ENCODE assay signal across 14 cellular contexts in genomic region chr5:128965638-128966302, GRCh38. TPM values are rescaled to one million over a fixed set of nuclear protein-coding genes. Genes with fewer than 3 reads are reported as not detected.
A peak's percentile ranks its signal among the peaks of the same experiment; 100 is the strongest.
DNase-seq lines count a peak whose midpoint lies in the region; ATAC-seq, FAIRE-seq and TF ChIP-seq lines count a peak whose summit lies in the region.
"Had no signal": no experiment of that assay in that cellular context is flagged by ENCODE, and none has a peak within 500 bp of the region (broad histone marks: within the 10 kb centered on the region; RNA-seq: fewer than 3 reads in every experiment).

No MANE protein-coding gene starts in this region.

- no peak overlapping the region for H2BK5ac ChIP-seq in neuronal stem cell (ENCODE audit: low read length)

- FAIRE-seq in astrocyte (lab: Jason Lieb, UNC), result no peak

- H3K14ac ChIP-seq in neuronal stem cell (ENCODE audit: low read length), result no peak overlapping the region

- no peak overlapping the region for H3K4ac ChIP-seq in neuronal stem cell (ENCODE audit: low read length)

- H3K9me3 ChIP-seq in astrocyte (ENCODE audit: insufficient read depth, low read depth, low read length) (no peaks in the 10 kb centered on the region), heart left ventricle (peaks cover 0 to 7% (median 0%) of the 10 kb centered on the region in 12 donors), neuronal stem cell (replicated peaks in 1 of 2; ENCODE audit: control insufficient read depth in 2 of 2, insufficient read depth in 1 of 2, low read depth in 1 of 2, low read length in 2 of 2) (peaks cover 0 to 3% of the 10 kb centered on the region in 2 donors), tibial artery (peaks cover 0 to under 1% (median 0%) of the 10 kb centered on the region in 3 donors)

- H4K20me1 ChIP-seq in astrocyte (ENCODE audit: insufficient read depth, low read length), result no peaks in the 10 kb centered on the region

- H3K4me2 ChIP-seq in astrocyte (ENCODE audit: low read length) (peak overlapping the region; percentile 87), neuronal stem cell (ENCODE audit: insufficient read depth, low read length, poor library complexity, severe bottlenecking) (peak overlapping the region; percentile 78)

- H3K4me3 Mint-ChIP-seq in CD14-positive monocyte (peak overlapping the region; percentile 39 to 54), astrocyte (ENCODE audit: unreplicated experiment) (peak overlapping the region; percentile 75)
- H3K4me3 Mint-ChIP-seq in effector memory CD8-positive, alpha-beta T cell, result no peak overlapping the region
- H3K4me3 Mint-ChIP-seq: memory B cell, T-helper 17 cell had no signal

- no peak overlapping the region for H4K8ac ChIP-seq in neuronal stem cell (ENCODE audit: low read depth, low read length)

- H2AFZ ChIP-seq in astrocyte (ENCODE audit: low read depth, low read length), result peak overlapping the region; percentile 84
- H2AFZ ChIP-seq in neuronal stem cell (ENCODE audit: low read length), result peak overlapping the region; percentile 83

- H3K4me1 ChIP-seq in astrocyte (ENCODE audit: insufficient read depth, low read length), result no peaks in the 10 kb centered on the region
- H3K4me1 ChIP-seq in heart left ventricle, result peaks cover 0 to 8% (median 0%) of the 10 kb centered on the region in 12 donors
- no peaks in the 10 kb centered on the region for H3K4me1 ChIP-seq in neuronal stem cell (ENCODE audit: control insufficient read depth in 2 of 2, insufficient read depth in 1 of 2, low read depth in 1 of 2, low read length in 2 of 2)
- H3K4me1 ChIP-seq in tibial artery, result peaks cover 0 to 6% (median 0%) of the 10 kb centered on the region in 4 donors

- no peak overlapping the region for H2BK15ac ChIP-seq in neuronal stem cell (ENCODE audit: low read length)

- no peak overlapping the region for H2BK120ac ChIP-seq in neuronal stem cell (ENCODE audit: low read depth, low read length)

- H3K4me3 ChIP-seq in astrocyte (ENCODE audit: insufficient read depth, low read depth, low read length) (peak overlapping the region; percentile 56), heart left ventricle (peak overlapping the region; percentile 25 to 65 (median 58)), neuronal stem cell (ENCODE audit: low read length in 2 of 2) (peak overlapping the region in 1 of 2 donors; percentile 92), tibial artery (no peak overlapping the region)

- no peak overlapping the region for H2AK5ac ChIP-seq in neuronal stem cell (ENCODE audit: low read depth, low read length)

- H3K9ac ChIP-seq in astrocyte (ENCODE audit: low read length) (no peak overlapping the region), neuronal stem cell (ENCODE audit: low read depth, low read length, poor library complexity) (no peak overlapping the region)

- no peak for DNase-seq in CD14-positive monocyte (ENCODE audit: low spot score)
- DNase-seq in astrocyte (ENCODE audit: low read depth), result no peak
- DNase-seq in heart left ventricle, result peak in 1 of 5 donors; percentile 25
- DNase-seq in neuronal stem cell (ENCODE audit: low spot score), result no peak
- DNase-seq in globus pallidus (ENCODE audit: low spot score), result no peak
- no peak for DNase-seq in effector memory CD8-positive, alpha-beta T cell
- no peak for DNase-seq in tibial artery
- DNase-seq: ACHN; activated T-cell treated with anti-CD3 and anti-CD28 coated beads, Interleukin-2, amount 50 U/mL, for 48 hours; effector memory CD4-positive, alpha-beta T cell; GF-D8; T-helper 17 cell had no signal

- H3K18ac ChIP-seq in neuronal stem cell (ENCODE audit: low read length), result peak overlapping the region; percentile 24

- WGBS in heart left ventricle, 4 donors, result 18 to 34% (median 24%) methylated on average over 8 to 24 of the region's 24 CpGs
- WGBS in neuronal stem cell (ENCODE audit: extremely low coverage in 2 of 2, insufficient read length in 2 of 2, insufficient replicate concordance in 1 of 2), 2 donors, result no CpG with 5 or more reads among the region's 24 CpGs

- H3K79me2 ChIP-seq in astrocyte (ENCODE audit: insufficient read depth, low read length), result no peaks in the 10 kb centered on the region

- intact Hi-C loops in CD14-positive monocyte (cut with micrococcal nuclease) (no loop called here), heart left ventricle (cut with DNase I) (loop anchor here in 3 of 10 donors (2.0 to 5.0 kb wide), 3 partner anchors 38 to 43 kb away; no protein-coding TSS in a partner anchor), tibial artery (cut with DNase I; ENCODE audit: low total_unique reads) (no loop called here)

- H3K27me3 ChIP-seq in astrocyte (ENCODE audit: insufficient read depth, low read length), result peaks cover 4% of the 10 kb centered on the region
- H3K27me3 ChIP-seq in heart left ventricle, result peaks cover 0 to 16% (median 0%) of the 10 kb centered on the region in 9 donors
- peaks cover 0 to 41% (median 11%) of the 10 kb centered on the region in 3 experiments for H3K27me3 ChIP-seq in neuronal stem cell (ENCODE audit: control insufficient read depth in 3 of 3, insufficient read depth in 3 of 3, low read depth in 1 of 3, low read length in 3 of 3)
- H3K27me3 ChIP-seq in tibial artery, result peaks cover 0 to 18% of the 10 kb centered on the region in 2 donors

- H3K27me3 Mint-ChIP-seq in CD14-positive monocyte (ENCODE audit: low read depth in 3 of 3) (peaks cover 18 to 27% (median 26%) of the 10 kb centered on the region in 3 donors), astrocyte (ENCODE audit: low read depth, unreplicated experiment) (peaks cover 35% of the 10 kb centered on the region)
- H3K27me3 Mint-ChIP-seq in effector memory CD8-positive, alpha-beta T cell, result peaks cover 6 to 34% of the 10 kb centered on the region in 2 donors

- no peaks in the 10 kb centered on the region for H3K79me1 ChIP-seq in neuronal stem cell (ENCODE audit: low read depth, low read length)

- H3K23ac ChIP-seq in neuronal stem cell (ENCODE audit: low read depth, low read length, poor library complexity), result no peak overlapping the region

- no peak overlapping the region for H4K91ac ChIP-seq in neuronal stem cell (ENCODE audit: low read depth, low read length, poor library complexity)

- no peak overlapping the region for H3K27ac Mint-ChIP-seq in CD14-positive monocyte
- H3K27ac Mint-ChIP-seq in astrocyte (ENCODE audit: unreplicated experiment), result no peak overlapping the region
- H3K27ac Mint-ChIP-seq in effector memory CD8-positive, alpha-beta T cell, result no peak overlapping the region
- H3K27ac Mint-ChIP-seq: memory B cell, T-helper 17 cell had no signal

- H3K27ac ChIP-seq in astrocyte (ENCODE audit: low read depth, low read length) (no peak overlapping the region), heart left ventricle (peak overlapping the region in 11 of 12 donors; percentile 31 to 86 (median 78)), neuronal stem cell (replicated peaks; ENCODE audit: low read length) (no peak overlapping the region), tibial artery (no peak overlapping the region)

- H3K36me3 Mint-ChIP-seq in CD14-positive monocyte (no peaks in the 10 kb centered on the region), astrocyte (ENCODE audit: low read depth, unreplicated experiment) (no peaks in the 10 kb centered on the region)
- H3K36me3 Mint-ChIP-seq in effector memory CD8-positive, alpha-beta T cell (ENCODE audit: insufficient read depth), result no peaks in the 10 kb centered on the region
- H3K36me3 Mint-ChIP-seq: memory B cell had no signal

- TF ChIP-seq POLR2A in heart left ventricle (IDR thresholded peaks at IDR 0.05), result no peak

- H2BK12ac ChIP-seq in neuronal stem cell (ENCODE audit: low read length), result no peak overlapping the region

- H3K36me3 ChIP-seq in astrocyte (ENCODE audit: insufficient read depth, low read length) (no peaks in the 10 kb centered on the region), heart left ventricle (no peaks in the 10 kb centered on the region), neuronal stem cell (replicated peaks in 1 of 2; ENCODE audit: control insufficient read depth in 2 of 2, insufficient read depth in 2 of 2, low read length in 2 of 2) (no peaks in the 10 kb centered on the region), tibial artery (no peaks in the 10 kb centered on the region)

- TF ChIP-seq CTCF in CD14-positive monocyte (IDR thresholded peaks at IDR 0.05) (no peak), astrocyte (IDR thresholded peaks at IDR 0.05; ENCODE audit: insufficient read depth, low read depth, low read length) (no peak), heart left ventricle (IDR thresholded peaks at IDR 0.05) (no peak), tibial artery (IDR thresholded peaks at IDR 0.05) (no peak)

- ATAC-seq in heart left ventricle (peak; percentile 44 to 63 (median 58)), GM18867 (IDR thresholded peaks at IDR 0.05; ENCODE audit: unreplicated experiment) (no peak)
- ATAC-seq in effector memory CD8-positive, alpha-beta T cell (replicated peaks), result no peak
- ATAC-seq: T-helper 17 cell had no signal

- peaks cover 2 to 16% (median 5%) of the 10 kb centered on the region in 7 donors for H3K9me3 Mint-ChIP-seq in CD14-positive monocyte
- H3K9me3 Mint-ChIP-seq in astrocyte (ENCODE audit: unreplicated experiment), result peaks cover 14% of the 10 kb centered on the region
- peaks cover 5 to 6% of the 10 kb centered on the region in 2 donors for H3K9me3 Mint-ChIP-seq in effector memory CD8-positive, alpha-beta T cell

- H3K4me1 Mint-ChIP-seq in CD14-positive monocyte, result peaks cover 2% of the 10 kb centered on the region
- H3K4me1 Mint-ChIP-seq in astrocyte (ENCODE audit: low read depth, unreplicated experiment), result no peaks in the 10 kb centered on the region
- H3K4me1 Mint-ChIP-seq in effector memory CD8-positive, alpha-beta T cell (ENCODE audit: low read depth in 2 of 2), result no peaks in the 10 kb centered on the region
- H3K4me1 Mint-ChIP-seq: memory B cell, T-helper 17 cell had no signal

RNA-seq across cellular contexts. Expression of gene SLC27A6, which starts 0.5 kb away (rescaled TPM):
- polyA plus RNA-seq in CD14-positive monocyte, result not detected
- 0.17 and 0.39 TPM in 2 replicates for total RNA-seq in astrocyte
- 10 to 100 TPM in 8 of 9 donors, 1 to 10 TPM in 1; 9.0 to 95.1 (median 31.5) TPM for total RNA-seq in heart left ventricle
- 10 to 100 TPM; 21.4 to 23.1 TPM for polyA plus RNA-seq in heart left ventricle
- 1.4 TPM for polyA plus RNA-seq in neuronal stem cell (2013, experiment 1 of 2)
- polyA plus RNA-seq in neuronal stem cell (2013, experiment 2 of 2), result 1.5 TPM
- total RNA-seq: T-helper 17 cell had no signal

Comparison
In these comparisons a context has a peak if more than half of its experiments do, and no peak if none do; other contexts are left out.
1. H3K4me3 Mint-ChIP-seq: peak in CD14-positive monocyte (2 of 2) and astrocyte (single experiment); none in effector memory CD8-positive, alpha-beta T cell (0 of 2).
2. H3K27ac ChIP-seq: peak in heart left ventricle (11 of 12); none in astrocyte (single experiment), neuronal stem cell (single experiment) and tibial artery (0 of 2).
3. H3K4me3 ChIP-seq: peak in astrocyte (single experiment) and heart left ventricle (12 of 12); none in tibial artery (0 of 2).
4. ATAC-seq: peak in heart left ventricle (4 of 4); none in GM18867 (single experiment) and effector memory CD8-positive, alpha-beta T cell (single experiment).